ENCODE assay signal across 21 cellular contexts in the genomic region with DNA sequence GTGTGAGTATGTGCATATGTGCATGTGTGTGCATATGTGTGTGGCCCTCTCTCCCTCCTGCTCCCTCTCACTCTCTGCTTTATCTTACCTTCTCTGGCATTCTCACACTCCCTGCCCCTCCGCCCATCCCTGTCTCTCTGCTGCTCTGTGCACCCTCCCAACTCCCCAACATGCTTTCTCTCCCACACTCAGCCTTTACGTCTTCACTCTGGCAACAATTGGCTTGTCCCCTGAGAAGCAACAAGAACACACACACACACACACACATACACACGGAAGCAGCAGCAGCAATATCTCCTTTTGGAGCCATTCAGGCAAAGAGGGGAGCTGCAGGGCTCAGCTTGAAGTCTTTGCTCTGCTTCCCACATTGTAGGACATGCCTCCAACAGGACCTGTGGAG. TPM values are rescaled to one million over a fixed set of nuclear protein-coding genes. Genes with fewer than 3 reads are reported as not detected.
A peak's percentile ranks its signal among the peaks of the same experiment; 100 is the strongest.
DNase-seq lines count a peak whose midpoint lies in the region; ATAC-seq, FAIRE-seq and TF ChIP-seq lines count a peak whose summit lies in the region.
"Had no signal": no experiment of that assay in that cellular context is flagged by ENCODE, and none has a peak within 500 bp of the region (broad histone marks: within the 10 kb centered on the region; RNA-seq: fewer than 3 reads in every experiment).

No MANE protein-coding gene starts in this region.

- H3K27me3 ChIP-seq in Peyer's patch (no peaks in the 10 kb centered on the region), H1 (replicated peaks in 1 of 4; ENCODE audit: control insufficient read depth in 3 of 4, extremely low read depth in 1 of 4, insufficient read depth in 3 of 4, low read length in 3 of 4) (no peaks in the 10 kb centered on the region), sigmoid colon (no peaks in the 10 kb centered on the region)

- H3K4me1 ChIP-seq in Peyer's patch: no peaks in the 10 kb centered on the region
- H3K4me1 ChIP-seq in H1 (replicated peaks in 1 of 4; ENCODE audit: control insufficient read depth in 3 of 4, insufficient read depth in 4 of 4, low read length in 3 of 4): peaks cover 0 to 10% (median 4%) of the 10 kb centered on the region in 4 experiments; a peak in 6 of 7 replicates
- H3K4me1 ChIP-seq in sigmoid colon: peaks cover 0 to 5% (median under 1%) of the 10 kb centered on the region in 4 donors

- TF ChIP-seq EP300 in H1 (IDR thresholded peaks at IDR 0.05; ENCODE audit: borderline replicate concordance in 1 of 2, low read depth in 2 of 2, low read length in 2 of 2): no peak
- TF ChIP-seq EP300 in sigmoid colon (IDR thresholded peaks at IDR 0.05): no peak

- no peak for ATAC-seq in GM19397 (IDR thresholded peaks at IDR 0.05; ENCODE audit: unreplicated experiment)
- ATAC-seq in HG03460 (IDR thresholded peaks at IDR 0.05; ENCODE audit: unreplicated experiment): no peak
- ATAC-seq: GM23338, HCT116 had no signal

- H2BK5ac ChIP-seq in H1 (ENCODE audit: low read depth, low read length): 0 out of 2 replicates have a peak overlapping the region, but pooled peaks have one; percentile 38

- FAIRE-seq in H1 (lab: Jason Lieb, UNC): no peak
- FAIRE-seq: GM18507 had no signal

- TF ChIP-seq POLR2A in Peyer's patch (IDR thresholded peaks at IDR 0.05) (no peak), H1 (IDR thresholded peaks at IDR 0.05; ENCODE audit: control extremely low read depth in 1 of 2, low read depth in 2 of 2, low read length in 2 of 2) (no peak), sigmoid colon (IDR thresholded peaks at IDR 0.05) (no peak), lower leg skin (IDR thresholded peaks at IDR 0.05) (no peak)

- no peak overlapping the region for H2BK15ac ChIP-seq in H1 (ENCODE audit: low read length)

- no peak overlapping the region for H2BK20ac ChIP-seq in H1 (ENCODE audit: low read length)

- H3K27ac ChIP-seq in Peyer's patch (no peak overlapping the region), H1 (ENCODE audit: low read depth, low read length) (no peak overlapping the region), sigmoid colon (peak overlapping the region in 1 of 4 donors; percentile 27)
- H3K27ac ChIP-seq: HL-60, KMS-11 had no signal

- H4K5ac ChIP-seq in H1 (ENCODE audit: insufficient read length, low read depth, low read length): no peak overlapping the region

- no peak overlapping the region for H3K4ac ChIP-seq in H1 (replicated peaks; ENCODE audit: insufficient read length, low read depth, low read length)

- H4K8ac ChIP-seq in H1 (ENCODE audit: extremely low read depth, insufficient read depth, low read length): peak overlapping the region; percentile 22

- H3K18ac ChIP-seq in H1 (ENCODE audit: extremely low read depth, low read length): no peak overlapping the region

- H3K4me3 ChIP-seq in Peyer's patch (no peak overlapping the region), H1 (ENCODE audit: extremely low read depth in 1 of 4, insufficient read depth in 2 of 4, low read depth in 3 of 4, low read length in 4 of 4) (no peak overlapping the region), sigmoid colon (no peak overlapping the region), lower leg skin (ENCODE audit: low read depth, poor library complexity, severe bottlenecking) (no peak overlapping the region)
- H3K4me3 ChIP-seq: GM23338 had no signal

- intact Hi-C loops in sigmoid colon (cut with DNase I) (no loop called here), lower leg skin (cut with DNase I; ENCODE audit: low total_unique reads) (no loop called here)

- DNase-seq in Peyer's patch: peak in 2 of 3 donors; percentile 15
- no peak for DNase-seq in H1 (ENCODE audit: low read depth in 1 of 2, low spot score in 2 of 2)
- peak; percentile 16 for DNase-seq in middle frontal gyrus (ENCODE audit: extremely low spot score, low spot score)
- peak; percentile 15 for DNase-seq in sigmoid colon
- no peak for DNase-seq in lower leg skin (ENCODE audit: low spot score in 2 of 2)
- DNase-seq: 8988T, ACHN, DMS153, MM.1S, NCI-H2029, NCI-H446 treated with DMSO at 0.1 percent for 48 hours, NCI-H526, SHP77 treated with DMSO at 0.1 percent for 48 hours had no signal

- no peak overlapping the region; the same call in 1 of the 2 replicates for H2AK5ac ChIP-seq in H1 (ENCODE audit: low read depth, low read length)

- CTCF ChIA-PET in H1 (lab: Charles Lee; ENCODE audit: partially characterized antibody): interaction anchor here (0.6 to 6.2 kb wide), 7 partner anchors 18 to 1611 kb away, joined by 3 to 36 read pairs (median 4); no protein-coding TSS in a partner anchor

- no peaks in the 10 kb centered on the region for H3K23me2 ChIP-seq in H1 (ENCODE audit: low read depth, low read length)

- H4K91ac ChIP-seq in H1 (replicated peaks; ENCODE audit: insufficient read length, low read length): no peak overlapping the region

- TF ChIP-seq CTCF in Peyer's patch (IDR thresholded peaks at IDR 0.05): no peak
- TF ChIP-seq CTCF in H1 (IDR thresholded peaks at IDR 0.05; ENCODE audit: control extremely low read depth in 1 of 3, insufficient read depth in 1 of 3, low read depth in 1 of 3, low read length in 3 of 3): no peak
- TF ChIP-seq CTCF in sigmoid colon (IDR thresholded peaks at IDR 0.05): no peak
- no peak for TF ChIP-seq CTCF in lower leg skin (IDR thresholded peaks at IDR 0.05)

- no peak overlapping the region for H3K23ac ChIP-seq in H1 (ENCODE audit: insufficient read length)

- no peak overlapping the region for H3K4me2 ChIP-seq in H1 (ENCODE audit: insufficient read depth in 1 of 2, low read depth in 2 of 2, low read length in 2 of 2)
- H3K4me2 ChIP-seq: GM23338, KMS-11 had no signal

- no peaks in the 10 kb centered on the region for H3K79me2 ChIP-seq in H1 (ENCODE audit: control insufficient read depth in 1 of 2, insufficient read depth in 2 of 2, low read length in 2 of 2)

- H2BK120ac ChIP-seq in H1 (replicated peaks; ENCODE audit: low read depth, low read length): no peak overlapping the region

- no peak for TF ChIP-seq RAD21 in H1 (IDR thresholded peaks at IDR 0.05 in 1 of 2, conservative IDR thresholded peaks at IDR 0.05 in 1 of 2; ENCODE audit: low read depth in 2 of 2, low read length in 2 of 2)

- POLR2A ChIA-PET in H1 (lab: Charles Lee; ENCODE audit: partially characterized antibody): interaction anchor here (0.8 kb wide), 1 partner anchor 17 kb away, joined by 3 read pairs; no protein-coding TSS in a partner anchor

- H3K36me3 ChIP-seq in Peyer's patch: no peaks in the 10 kb centered on the region
- no peaks in the 10 kb centered on the region for H3K36me3 ChIP-seq in H1 (ENCODE audit: control insufficient read depth in 2 of 4, insufficient read depth in 4 of 4, low read length in 3 of 4)
- no peaks in the 10 kb centered on the region for H3K36me3 ChIP-seq in sigmoid colon

- H3K56ac ChIP-seq in H1 (replicated peaks; ENCODE audit: insufficient read length, low read depth, low read length): no peak overlapping the region

- peak overlapping the region; percentile 12; the same call in 1 of the 2 replicates for H2BK12ac ChIP-seq in H1 (ENCODE audit: low read depth, low read length)

- no peaks in the 10 kb centered on the region for H4K20me1 ChIP-seq in H1 (replicated peaks in 1 of 2; ENCODE audit: control insufficient read depth in 1 of 2, insufficient read depth in 2 of 2, low read length in 2 of 2)

- H3K14ac ChIP-seq in H1 (ENCODE audit: insufficient read length): no peak overlapping the region

- no peaks in the 10 kb centered on the region for H3K79me1 ChIP-seq in H1 (ENCODE audit: low read depth, low read length)

- H3K9me3 ChIP-seq in Peyer's patch: no peaks in the 10 kb centered on the region
- no peaks in the 10 kb centered on the region for H3K9me3 ChIP-seq in H1 (ENCODE audit: insufficient read depth in 2 of 2, low read depth in 1 of 2, low read length in 1 of 2)
- no peaks in the 10 kb centered on the region for H3K9me3 ChIP-seq in sigmoid colon

- WGBS in H1 (ENCODE audit: extremely low coverage in 1 of 2, insufficient coverage in 1 of 2, insufficient read length in 1 of 2, insufficient replicate concordance in 2 of 2, low coverage in 1 of 2, low lambda C conversion rate in 2 of 2, missing lambda C conversion rate in 1 of 2), 2 experiments: 83% methylated on average over 3 of the region's 3 CpGs; no CpG with 5 or more reads in 1 of the 2 experiments
- 82 to 86% methylated on average over 3 of the region's 3 CpGs for WGBS in sigmoid colon, 2 donors
- 68 to 76% methylated on average over 3 of the region's 3 CpGs for WGBS in lower leg skin, 2 donors

- no peak overlapping the region for H3K9ac ChIP-seq in H1 (replicated peaks in 1 of 4; ENCODE audit: extremely low read depth in 1 of 4, low read depth in 3 of 4, low read length in 3 of 4)
- H3K9ac ChIP-seq: KMS-11 had no signal

- H2AFZ ChIP-seq in H1 (ENCODE audit: low read length): no peak overlapping the region
- H2AFZ ChIP-seq: GM23338 had no signal

TF ChIP-seq in H1, 55 proteins besides CTCF, POLR2A, EP300 and RAD21 (continues in another document):
- TF ChIP-seq SP1 (IDR thresholded peaks at IDR 0.05; ENCODE audit: low read depth, low read length) (no peak), KDM1A (IDR thresholded peaks at IDR 0.05; ENCODE audit: borderline replicate concordance, low read length) (no peak), HDAC2 (IDR thresholded peaks at IDR 0.05; ENCODE audit: borderline replicate concordance in 1 of 2, low read depth in 2 of 2, low read length in 2 of 2) (no peak), GTF2F1 (IDR thresholded peaks at IDR 0.05; ENCODE audit: borderline replicate concordance, low read depth, low read length) (no peak), TAF7 (optimal IDR thresholded peaks at IDR 0.05; ENCODE audit: borderline replicate concordance, low read depth, low read length) (no peak), CBX8 (IDR thresholded peaks at IDR 0.05; ENCODE audit: borderline replicate concordance, low read depth, low read length) (no peak), KDM4A (IDR thresholded peaks at IDR 0.05; ENCODE audit: low read depth, low read length, severe bottlenecking) (no peak), SP4 (IDR thresholded peaks at IDR 0.05; ENCODE audit: low read length) (no peak)

RNA-seq across cellular contexts. Expression of gene PITPNM3, which starts 27.8 kb away (rescaled TPM):
- total RNA-seq in Peyer's patch: 1 to 10 TPM; 2.1 to 5.4 (median 4.0) TPM
- 1.7 and 2.1 TPM in 2 replicates for total RNA-seq in H1 (2021; fragmentation: NEBNext Ultra II Directional; extraction: Animal tissue kit (Norgen Biotek cat#: 25700))
- 3.1 and 4.8 TPM in 2 replicates for polyA plus RNA-seq in H1 (2011; rRNA removed)
- polyA plus RNA-seq in H1 (2011; cell fraction: cytosol; rRNA removed): 3.3 TPM
- polyA plus RNA-seq in H1 (2011; cell fraction: nucleus; rRNA removed): 7.3 TPM
- 1.8 to 2.8 TPM (median 2.2 TPM) in 4 replicates for polyA plus RNA-seq in H1 (2012, experiment 1 of 2)
- polyA plus RNA-seq in H1 (2012, experiment 2 of 2): 1.2 TPM
- 1.1 TPM for polyA plus RNA-seq in H1 (2013, experiment 1 of 2)
- polyA plus RNA-seq in H1 (2013, experiment 2 of 2): 0.98 TPM
- 3.1 and 3.5 TPM in 2 replicates for polyA minus RNA-seq in H1 (2011; rRNA and poly(A)+ RNA removed)
- polyA minus RNA-seq in H1 (2011; cell fraction: cytosol; rRNA and poly(A)+ RNA removed): 3.4 TPM
- polyA minus RNA-seq in H1 (2011; cell fraction: nucleus; rRNA and poly(A)+ RNA removed): 3.5 TPM
- total RNA-seq in sigmoid colon: 10 to 100 TPM in 1 of 4 donors, 1 to 10 TPM in 3; 4.3 to 13.6 (median 8.0) TPM
- polyA plus RNA-seq in sigmoid colon: 1 to 10 TPM; 3.6 to 5.7 (median 4.6) TPM
- 10 to 100 TPM; 11.9 to 19.5 (median 16.3) TPM for total RNA-seq in lower leg skin
- polyA plus RNA-seq: IgD-negative memory B cell had no signal

Comparison
In these comparisons a context has a peak if more than half of its experiments do, and no peak if none do; other contexts are left out.
1. DNase-seq: peak in Peyer's patch (2 of 3), middle frontal gyrus (single experiment) and sigmoid colon (single experiment); none in H1 (0 of 2) and lower leg skin (0 of 2).